Comparison of ENCODE assay signal across 20 cellular contexts in the genomic region with DNA sequence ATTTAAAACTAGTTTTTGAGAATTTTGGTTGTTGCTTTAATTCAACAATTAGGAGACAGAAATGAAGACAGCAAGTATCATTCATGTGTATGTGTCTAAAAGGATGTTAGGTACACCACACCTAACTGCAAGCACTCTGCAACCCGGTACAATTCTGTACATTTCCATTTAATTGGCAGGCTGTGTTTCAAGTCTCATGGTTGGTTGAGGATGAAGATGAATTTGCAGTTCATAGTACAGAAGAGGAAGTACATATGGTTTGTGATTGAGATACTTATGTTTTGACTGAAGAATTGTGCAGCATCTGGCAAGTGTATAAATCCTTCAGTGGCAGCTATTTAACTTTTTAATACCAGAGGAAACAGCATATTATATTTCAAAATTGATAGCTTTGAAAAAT.
DNase-seq lines count a peak whose midpoint lies in the region; ATAC-seq and TF ChIP-seq lines count a peak whose summit lies in the region.
"Had no signal": no experiment of that assay in that cellular context is flagged by ENCODE, and none has a peak within 500 bp of the region (broad histone marks: within the 10 kb centered on the region; RNA-seq: fewer than 3 reads in every experiment).

No MANE protein-coding gene starts in this region.

- peak overlapping the region; percentile 76 for H2AFZ ChIP-seq in SU-DHL-6 (ENCODE audit: low read depth, low read length, severe bottlenecking)

- peak; percentile 35 for DNase-seq in DMS 273 treated with DMSO at 0.1 percent for 48 hours (lab: John Stamatoyannopoulos, UW)
- DNase-seq in activated effector memory CD4-positive, alpha-beta T cell treated with Interleukin-2 at 50 U/mL for 16 hours = no peak
- no peak for DNase-seq in NCI-H748 treated with DMSO at 0.1 percent for 48 hours (lab: John Stamatoyannopoulos, UW)
- DNase-seq: activated CD4-positive, alpha-beta T cell treated with anti-CD3 and anti-CD28 coated beads for 4 hours; amygdala; CD4-positive, CD25-positive, alpha-beta regulatory T cell; DMS79; effector CD8-positive, alpha-beta T cell; esophagus squamous epithelium; left ventricle myocardium inferior; MM.1S; NCI-H2107; NK-92 treated with Interleukin-12 subunit alpha and Interleukin-12 subunit beta, amount 100 ng/mL, for 24 hours; SW 1271 had no signal

- H3K9ac ChIP-seq in SU-DHL-6 (ENCODE audit: low read length) = no peak overlapping the region

- peak; percentile 91 for ATAC-seq in GM19351 (IDR thresholded peaks at IDR 0.05; ENCODE audit: unreplicated experiment)
- peak; percentile 58 for ATAC-seq in HG03565 (IDR thresholded peaks at IDR 0.05; ENCODE audit: unreplicated experiment)
- no peak for ATAC-seq in GM21737 (IDR thresholded peaks at IDR 0.05; ENCODE audit: unreplicated experiment)
- ATAC-seq in HG03045 (IDR thresholded peaks at IDR 0.05; ENCODE audit: unreplicated experiment) = no peak

- no peaks in the 10 kb centered on the region for H3K36me3 ChIP-seq in SU-DHL-6 (ENCODE audit: low read length)
- H3K36me3 ChIP-seq: esophagus squamous epithelium, left ventricle myocardium inferior had no signal

- H4K20me1 ChIP-seq in SU-DHL-6 (ENCODE audit: low read depth, low read length) = no peaks in the 10 kb centered on the region

- H3K27me3 ChIP-seq in SU-DHL-6 (ENCODE audit: low read length) = no peaks in the 10 kb centered on the region
- H3K27me3 ChIP-seq: esophagus squamous epithelium had no signal

- H3K27ac ChIP-seq in SU-DHL-6 (ENCODE audit: low read depth, low read length) = no peak overlapping the region
- H3K27ac ChIP-seq: esophagus squamous epithelium, HL-60, left ventricle myocardium inferior had no signal

- H3K79me2 ChIP-seq in SU-DHL-6 (ENCODE audit: insufficient read depth, low read length) = no peaks in the 10 kb centered on the region

- H3K9me2 ChIP-seq in SU-DHL-6 (replicated peaks; ENCODE audit: insufficient read depth, low read length) = no peaks in the 10 kb centered on the region

- TF ChIP-seq CTCF in SU-DHL-6 (IDR thresholded peaks at IDR 0.05; ENCODE audit: insufficient read depth, low read length, poor library complexity, severe bottlenecking) = no peak

- no peaks in the 10 kb centered on the region for H3K9me3 ChIP-seq in SU-DHL-6 (ENCODE audit: insufficient read depth, low read length)
- H3K9me3 ChIP-seq: esophagus squamous epithelium, left ventricle myocardium inferior had no signal

- no peak overlapping the region for H3K4me2 ChIP-seq in SU-DHL-6 (ENCODE audit: low read depth, low read length, poor library complexity, severe bottlenecking)

- no peaks in the 10 kb centered on the region for H3F3A ChIP-seq in SU-DHL-6 (ENCODE audit: insufficient read depth)

- H3K4me3 ChIP-seq in SU-DHL-6 (ENCODE audit: insufficient read depth, low read length, poor library complexity, severe bottlenecking) = no peak overlapping the region
- H3K4me3 ChIP-seq: esophagus squamous epithelium, left ventricle myocardium inferior had no signal

Comparison
In these comparisons a context has a peak if more than half of its experiments do, and no peak if none do; other contexts are left out.
1. ATAC-seq: peak in GM19351 (single experiment) and HG03565 (single experiment); none in GM21737 (single experiment) and HG03045 (single experiment).